Comparison of ENCODE assay signal across 8 cellular contexts in the genomic region with DNA sequence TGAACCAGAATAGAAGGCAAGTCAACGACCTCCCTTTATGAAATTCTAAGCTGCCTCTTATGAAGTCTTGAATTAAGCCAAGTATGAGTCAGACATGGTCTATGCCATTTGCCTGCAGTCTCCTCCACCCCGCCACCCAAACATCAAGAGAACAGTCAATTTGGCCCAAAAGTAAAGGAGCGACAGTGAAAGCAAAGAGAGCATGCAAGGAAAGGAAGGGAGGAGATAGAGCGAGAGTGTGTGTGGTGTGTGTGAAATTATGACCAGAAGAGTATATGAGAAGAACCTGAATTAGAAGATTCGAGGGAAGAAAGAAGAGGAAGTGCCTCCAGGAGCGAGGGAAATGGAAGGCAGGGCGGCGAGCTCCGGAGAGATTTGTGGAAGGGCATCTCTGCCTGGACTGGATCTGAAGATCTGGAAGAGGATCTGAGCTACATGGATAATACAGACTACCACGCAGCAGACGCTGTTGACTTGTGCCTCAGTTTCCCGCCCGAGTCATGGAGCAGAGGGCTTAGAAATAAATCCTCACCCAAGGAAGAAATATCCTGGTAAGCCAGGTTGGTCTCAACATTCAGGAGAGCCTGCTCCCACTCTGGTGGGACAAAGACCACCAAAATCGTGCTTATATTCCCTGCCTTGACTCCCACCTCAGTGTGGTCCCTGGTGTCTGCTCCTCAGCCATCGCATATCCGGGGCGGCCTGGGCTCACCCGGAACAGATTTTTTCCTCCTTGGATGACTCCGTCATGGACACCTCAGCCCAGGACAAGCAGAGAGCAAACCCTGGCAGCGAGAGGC. TPM values are rescaled to one million over a fixed set of nuclear protein-coding genes. Genes with fewer than 3 reads are reported as not detected.
DNase-seq lines count a peak whose midpoint lies in the region; ATAC-seq, FAIRE-seq and TF ChIP-seq lines count a peak whose summit lies in the region.

No MANE protein-coding gene starts in this region.

- H3K4me1 ChIP-seq in K562 (replicated peaks in 1 of 2; ENCODE audit: control insufficient read depth in 2 of 2, insufficient read depth in 2 of 2, low read length in 2 of 2): peaks cover 0 to 5% of the 10 kb centered on the region in 2 experiments; a peak in 2 of 5 replicates
- peaks cover 9% of the 10 kb centered on the region for H3K4me1 ChIP-seq in stomach smooth muscle (ENCODE audit: control insufficient read depth, insufficient read depth, low read length)

- H3K36me3 ChIP-seq in K562 (ENCODE audit: control insufficient read depth, insufficient read depth, low read length) (peaks cover 53% of the 10 kb centered on the region), stomach smooth muscle (ENCODE audit: control insufficient read depth in 2 of 2, insufficient read depth in 2 of 2, low read length in 2 of 2) (peaks cover 11 to 22% of the 10 kb centered on the region in 2 donors)

- H3K9me3 ChIP-seq in K562 (replicated peaks; ENCODE audit: control insufficient read depth, insufficient read depth, low read depth, low read length) (no peaks in the 10 kb centered on the region), stomach smooth muscle (ENCODE audit: control insufficient read depth in 2 of 2, low read length in 2 of 2) (no peaks in the 10 kb centered on the region)

- intact Hi-C loops in K562 (cut with micrococcal nuclease): no loop called here

- H3K79me2 ChIP-seq in K562 (ENCODE audit: control insufficient read depth, insufficient read depth, low read length): peaks cover 41% of the 10 kb centered on the region

- H3K27ac ChIP-seq in K562 (ENCODE audit: extremely low read depth, low read depth, low read length): peak overlapping the region; percentile 97
- peak overlapping the region; percentile 78 for H3K27ac ChIP-seq in layer of hippocampus (ENCODE audit: low read depth, low read length)
- peak overlapping the region; percentile 83 for H3K27ac ChIP-seq in stomach smooth muscle (ENCODE audit: low read length)

- peak; percentile 40 for FAIRE-seq in GM19239 (lab: Jason Lieb, UNC)
- peak; percentile 26 for FAIRE-seq in K562 (lab: Jason Lieb, UNC)

- peak overlapping the region; percentile 94 to 100 for H3K9ac ChIP-seq in K562 (ENCODE audit: insufficient read depth in 1 of 2, low read depth in 2 of 2, low read length in 2 of 2)
- H3K9ac ChIP-seq in stomach smooth muscle (ENCODE audit: low read length in 2 of 2): peak overlapping the region; percentile 91 to 97

- CTCF ChIA-PET in K562 (lab: Yijun Ruan, JAX; ENCODE audit: low intra/inter-chr PET ratio): interaction anchor here (0.6 kb wide), 1 partner anchor 718 kb away, joined by 3 read pairs; no protein-coding TSS in a partner anchor

- peak overlapping the region; percentile 98 for H2AFZ ChIP-seq in K562 (ENCODE audit: low read depth, low read length)

- H3K4me2 ChIP-seq in K562 (ENCODE audit: insufficient read depth, low read length): peak overlapping the region; percentile 96

- no peaks in the 10 kb centered on the region for H4K20me1 ChIP-seq in K562 (replicated peaks; ENCODE audit: control insufficient read depth, insufficient read depth, low read length)

- H3K4me3 ChIP-seq in K562: peak overlapping the region; percentile 73
- peak overlapping the region; percentile 88 to 98 for H3K4me3 ChIP-seq in stomach smooth muscle (ENCODE audit: low read length in 2 of 2)

- in situ Hi-C loops in K562 (cut with MboI): loop anchor here (10.0 kb wide), 2 partner anchors 121 to 271 kb away; no protein-coding TSS in a partner anchor

- POLR2A ChIA-PET in K562 (lab: Yijun Ruan, JAX): interaction anchor here (0.6 to 1.5 kb wide), 5 partner anchors 14 to 231 kb away, joined by 3 read pairs; no protein-coding TSS in a partner anchor

- H3K9me1 ChIP-seq in K562 (ENCODE audit: control insufficient read depth, insufficient read depth, low read length): no peaks in the 10 kb centered on the region

- peak; percentile 7 for DNase-seq in A172 (ENCODE audit: low spot score)
- DNase-seq in GM19239 (ENCODE audit: insufficient read length, low spot score): no peak
- peak; percentile 68 for DNase-seq in NOMO-1 treated with DMSO at 0.1 percent for 48 hours (lab: John Stamatoyannopoulos, UW; ENCODE audit: unreplicated experiment)
- DNase-seq in K562 (ENCODE audit: extremely low read depth in 1 of 4, low spot score in 3 of 4): peak in 2 of 4 experiments; percentile 12 to 17
- no peak for DNase-seq in stimulated activated CD4-positive, alpha-beta T cell treated with anti-CD3 and anti-CD28 coated beads, Interleukin-4, amount 100 ng/mL, for 24 hours
- no peak for DNase-seq in amniotic stem cell (lab: John Stamatoyannopoulos, UW)

- WGBS in K562 (ENCODE audit: insufficient coverage, low coverage, missing lambda C conversion rate): 2% methylated on average over 17 of the region's 20 CpGs

- H3K27me3 ChIP-seq in K562 (ENCODE audit: control insufficient read depth in 2 of 2, insufficient read depth in 2 of 2, low read length in 2 of 2): no peaks in the 10 kb centered on the region
- H3K27me3 ChIP-seq in layer of hippocampus (ENCODE audit: control insufficient read depth, insufficient read depth, low read length): no peaks in the 10 kb centered on the region
- H3K27me3 ChIP-seq in stomach smooth muscle (ENCODE audit: control insufficient read depth in 1 of 2, insufficient read depth in 2 of 2, low read length in 2 of 2): no peaks in the 10 kb centered on the region

- peak; percentile 40 for ATAC-seq in K562

- no peak; a peak in 1 of 6 replicates for TF ChIP-seq CTCF in K562 (IDR thresholded peaks at IDR 0.05 in 2 of 3, conservative IDR thresholded peaks at IDR 0.05 in 1 of 3; ENCODE audit: insufficient read depth in 2 of 3, low read depth in 1 of 3, low read length in 3 of 3)

- BruUV-seq in K562 (replicated peaks; lab: Mats Ljungman, UMichigan): no TSS peak

- 0 out of 2 replicates have a peak, but pooled peaks have one; percentile 84 for TF ChIP-seq POLR2A in K562 (conservative IDR thresholded peaks at IDR 0.05)

- no peak for TF ChIP-seq EP300 in K562 (IDR thresholded peaks at IDR 0.05; ENCODE audit: low read length)

- no peak for TF ChIP-seq RAD21 in K562 (CRISPR knock-in tag; conservative IDR thresholded peaks at IDR 0.05 in 1 of 2, IDR thresholded peaks at IDR 0.05 in 1 of 2)

TF ChIP-seq in K562, 482 proteins besides CTCF, POLR2A, EP300 and RAD21 (continues in another document):
- peak in 1 of 2 experiments; percentile 49; a peak in 1 of 4 replicates for TF ChIP-seq HDAC1 (IDR thresholded peaks at IDR 0.05)
- TF ChIP-seq, protein P1, sequence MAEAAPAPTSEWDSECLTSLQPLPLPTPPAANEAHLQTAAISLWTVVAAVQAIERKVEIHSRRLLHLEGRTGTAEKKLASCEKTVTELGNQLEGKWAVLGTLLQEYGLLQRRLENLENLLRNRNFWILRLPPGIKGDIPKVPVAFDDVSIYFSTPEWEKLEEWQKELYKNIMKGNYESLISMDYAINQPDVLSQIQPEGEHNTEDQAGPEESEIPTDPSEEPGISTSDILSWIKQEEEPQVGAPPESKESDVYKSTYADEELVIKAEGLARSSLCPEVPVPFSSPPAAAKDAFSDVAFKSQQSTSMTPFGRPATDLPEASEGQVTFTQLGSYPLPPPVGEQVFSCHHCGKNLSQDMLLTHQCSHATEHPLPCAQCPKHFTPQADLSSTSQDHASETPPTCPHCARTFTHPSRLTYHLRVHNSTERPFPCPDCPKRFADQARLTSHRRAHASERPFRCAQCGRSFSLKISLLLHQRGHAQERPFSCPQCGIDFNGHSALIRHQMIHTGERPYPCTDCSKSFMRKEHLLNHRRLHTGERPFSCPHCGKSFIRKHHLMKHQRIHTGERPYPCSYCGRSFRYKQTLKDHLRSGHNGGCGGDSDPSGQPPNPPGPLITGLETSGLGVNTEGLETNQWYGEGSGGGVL (CRISPR knock-in tag; IDR thresholded peaks at IDR 0.05): no peak
- no peak for TF ChIP-seq CAMTA2 (CRISPR knock-in tag; conservative IDR thresholded peaks at IDR 0.05)

RNA-seq across cellular contexts. Expression of a gene that starts 0.5 kb away (rescaled TPM):
- total RNA-seq in A172 (2014; rRNA removed; shearing (Covaris generic)): 33.4 and 50.2 TPM in 2 replicates
- 21.1 and 36.0 TPM in 2 replicates for total RNA-seq in K562 (2011; cell fraction: chromatin; rRNA removed; ENCODE audit: low replicate concordance)
- total RNA-seq in K562 (2011; cell fraction: nucleolus; rRNA removed): 12.8 and 13.3 TPM in 2 replicates
- 19.5 and 20.5 TPM in 2 replicates for total RNA-seq in K562 (2011; cell fraction: nucleoplasm; rRNA removed)
- total RNA-seq in K562 (2014; rRNA removed): 13.6 and 14.1 TPM in 2 replicates
- total RNA-seq in K562 (2014; rRNA removed; fragmentation: Illumina TruSeq; extraction: Trizol): 20.1 and 20.3 TPM in 2 replicates
- 25.1 and 26.0 TPM in 2 replicates for total RNA-seq in K562 (2015; rRNA removed; fragmentation: Illumina TruSeq; extraction: Trizol)
- total RNA-seq in K562 (2021): 18.1 and 19.3 TPM in 2 replicates
- 18.3 and 20.7 TPM in 2 replicates for polyA plus RNA-seq in K562 (2011; rRNA removed)
- 4.8 and 9.3 TPM in 2 replicates for polyA plus RNA-seq in K562 (2011; cell fraction: cytosol; rRNA removed)
- 46.1 and 62.4 TPM in 2 replicates for polyA plus RNA-seq in K562 (2011; cell fraction: nucleus; rRNA removed)
- 14.5 and 16.2 TPM in 2 replicates for polyA plus RNA-seq in K562 (2012)
- polyA plus RNA-seq in K562 (2014; fragmentation: Illumina TruSeq; extraction: Trizol): 18.3 and 24.0 TPM in 2 replicates
- 10 to 100 TPM; 21.5 to 30.1 TPM for polyA plus RNA-seq in K562 (2014; fragmentation: Nextera tagmentation; extraction: Ambion mirVana)
- polyA plus RNA-seq in K562 (2014; rRNA removed): 28.5 and 30.5 TPM in 2 replicates
- polyA minus RNA-seq in K562 (2011; rRNA and poly(A)+ RNA removed): 16.4 and 19.0 TPM in 2 replicates
- polyA minus RNA-seq in K562 (2011; cell fraction: cytosol; rRNA and poly(A)+ RNA removed): 4.9 and 6.0 TPM in 2 replicates
- 19.4 and 32.9 TPM in 2 replicates for polyA minus RNA-seq in K562 (2011; cell fraction: nucleus; rRNA and poly(A)+ RNA removed)

RNA-seq across cellular contexts. Expression of a gene that starts 0.8 kb away (rescaled TPM):
- total RNA-seq in A172 (2014; rRNA removed; shearing (Covaris generic)): 38.1 and 41.3 TPM in 2 replicates
- total RNA-seq in K562 (2011; cell fraction: chromatin; rRNA removed; ENCODE audit: low replicate concordance): 27.4 and 67.4 TPM in 2 replicates
- total RNA-seq in K562 (2011; cell fraction: nucleolus; rRNA removed): 15.8 and 20.4 TPM in 2 replicates
- 33.9 and 50.8 TPM in 2 replicates for total RNA-seq in K562 (2011; cell fraction: nucleoplasm; rRNA removed)
- total RNA-seq in K562 (2014; rRNA removed) (20.1 and 20.8 TPM in 2 replicates), K562 (2014; rRNA removed; fragmentation: Illumina TruSeq; extraction: Trizol) (20.9 and 26.7 TPM in 2 replicates), K562 (2015; rRNA removed; fragmentation: Illumina TruSeq; extraction: Trizol) (21.4 and 22.1 TPM in 2 replicates), K562 (2021) (20.4 and 21.2 TPM in 2 replicates)
- polyA plus RNA-seq in K562 (2011; rRNA removed) (12.2 and 15.9 TPM in 2 replicates), K562 (2014; fragmentation: Illumina TruSeq; extraction: Trizol) (14.9 and 15.7 TPM in 2 replicates), K562 (2014; fragmentation: Nextera tagmentation; extraction: Ambion mirVana) (10 to 100 TPM in 1 of 2 experiments, 1 to 10 TPM in 1; 9.3 to 13.3 TPM), K562 (2014; rRNA removed) (15.7 and 16.0 TPM in 2 replicates)
- 8.9 and 11.0 TPM in 2 replicates for polyA plus RNA-seq in K562 (2011; cell fraction: cytosol; rRNA removed)
- 16.9 and 18.1 TPM in 2 replicates for polyA plus RNA-seq in K562 (2011; cell fraction: nucleus; rRNA removed)
- polyA plus RNA-seq in K562 (2012): 8.7 and 9.5 TPM in 2 replicates
- 24.5 and 26.7 TPM in 2 replicates for polyA minus RNA-seq in K562 (2011; rRNA and poly(A)+ RNA removed)
- polyA minus RNA-seq in K562 (2011; cell fraction: cytosol; rRNA and poly(A)+ RNA removed): 7.0 and 9.0 TPM in 2 replicates
- polyA minus RNA-seq in K562 (2011; cell fraction: nucleus; rRNA and poly(A)+ RNA removed): 37.7 and 53.9 TPM in 2 replicates

Comparison
In these comparisons a context has a peak if more than half of its experiments do, and no peak if none do; other contexts are left out.
1. DNase-seq: peak in A172 (single experiment) and NOMO-1 treated with DMSO at 0.1 percent for 48 hours (single experiment); none in GM19239 (single experiment), stimulated activated CD4-positive, alpha-beta T cell treated with anti-CD3 and anti-CD28 coated beads, Interleukin-4, amount 100 ng/mL, for 24 hours (single experiment) and amniotic stem cell (single experiment).
2. Peak in every context shown above with its lines, with median percentiles within 50 percentile points of each other: H3K27ac ChIP-seq.